ENCODE assay signal across 1 cellular context in the genomic region with DNA sequence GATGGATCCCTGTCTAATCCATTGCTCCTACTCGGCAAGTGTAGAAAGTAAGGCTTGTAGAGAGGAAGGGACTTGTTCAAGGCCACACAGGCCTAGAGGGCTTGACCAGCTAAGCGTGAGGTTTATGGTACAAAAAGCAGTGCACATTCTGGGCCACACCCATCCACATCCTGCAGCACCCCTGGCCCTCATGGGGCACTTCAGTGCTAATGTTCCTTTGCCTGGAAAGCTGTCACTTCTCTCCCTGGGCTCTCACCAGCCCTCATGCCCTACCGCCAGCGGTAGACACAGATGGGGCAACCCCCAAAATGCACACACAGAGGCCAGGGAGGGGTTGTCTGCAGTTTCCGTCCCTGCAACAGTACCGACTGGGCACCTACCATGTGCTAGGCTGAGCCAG.
TF ChIP-seq lines count a peak whose summit lies in the region.

No MANE protein-coding gene starts in this region.

TF ChIP-seq in GM12878, 131 proteins besides CTCF, POLR2A, EP300 and RAD21:
- no peak for TF ChIP-seq MXI1 (IDR thresholded peaks at IDR 0.05; ENCODE audit: low read depth, low read length)
- TF ChIP-seq BACH1 (IDR thresholded peaks at IDR 0.05; ENCODE audit: borderline replicate concordance): peak; percentile 20; the same call in 1 of the 2 replicates
- TF ChIP-seq, protein P1, sequence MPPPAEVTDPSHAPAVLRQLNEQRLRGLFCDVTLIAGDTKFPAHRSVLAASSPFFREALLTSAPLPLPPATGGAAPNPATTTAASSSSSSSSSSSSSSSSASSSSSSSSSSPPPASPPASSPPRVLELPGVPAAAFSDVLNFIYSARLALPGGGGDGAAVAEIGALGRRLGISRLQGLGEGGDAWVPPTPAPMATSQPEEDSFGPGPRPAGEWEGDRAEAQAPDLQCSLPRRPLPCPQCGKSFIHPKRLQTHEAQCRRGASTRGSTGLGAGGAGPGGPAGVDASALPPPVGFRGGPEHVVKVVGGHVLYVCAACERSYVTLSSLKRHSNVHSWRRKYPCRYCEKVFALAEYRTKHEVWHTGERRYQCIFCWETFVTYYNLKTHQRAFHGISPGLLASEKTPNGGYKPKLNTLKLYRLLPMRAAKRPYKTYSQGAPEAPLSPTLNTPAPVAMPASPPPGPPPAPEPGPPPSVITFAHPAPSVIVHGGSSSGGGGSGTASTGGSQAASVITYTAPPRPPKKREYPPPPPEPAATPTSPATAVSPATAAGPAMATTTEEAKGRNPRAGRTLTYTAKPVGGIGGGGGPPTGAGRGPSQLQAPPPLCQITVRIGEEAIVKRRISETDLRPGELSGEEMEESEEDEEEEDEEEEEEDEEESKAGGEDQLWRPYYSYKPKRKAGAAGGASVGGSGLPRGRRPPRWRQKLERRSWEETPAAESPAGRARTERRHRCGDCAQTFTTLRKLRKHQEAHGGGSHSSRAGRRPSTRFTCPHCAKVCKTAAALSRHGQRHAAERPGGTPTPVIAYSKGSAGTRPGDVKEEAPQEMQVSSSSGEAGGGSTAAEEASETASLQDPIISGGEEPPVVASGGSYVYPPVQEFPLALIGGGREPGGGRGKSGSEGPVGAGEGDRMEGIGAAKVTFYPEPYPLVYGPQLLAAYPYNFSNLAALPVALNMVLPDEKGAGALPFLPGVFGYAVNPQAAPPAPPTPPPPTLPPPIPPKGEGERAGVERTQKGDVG (CRISPR knock-in tag; IDR thresholded peaks at IDR 0.05): no peak
- TF ChIP-seq, protein P2, sequence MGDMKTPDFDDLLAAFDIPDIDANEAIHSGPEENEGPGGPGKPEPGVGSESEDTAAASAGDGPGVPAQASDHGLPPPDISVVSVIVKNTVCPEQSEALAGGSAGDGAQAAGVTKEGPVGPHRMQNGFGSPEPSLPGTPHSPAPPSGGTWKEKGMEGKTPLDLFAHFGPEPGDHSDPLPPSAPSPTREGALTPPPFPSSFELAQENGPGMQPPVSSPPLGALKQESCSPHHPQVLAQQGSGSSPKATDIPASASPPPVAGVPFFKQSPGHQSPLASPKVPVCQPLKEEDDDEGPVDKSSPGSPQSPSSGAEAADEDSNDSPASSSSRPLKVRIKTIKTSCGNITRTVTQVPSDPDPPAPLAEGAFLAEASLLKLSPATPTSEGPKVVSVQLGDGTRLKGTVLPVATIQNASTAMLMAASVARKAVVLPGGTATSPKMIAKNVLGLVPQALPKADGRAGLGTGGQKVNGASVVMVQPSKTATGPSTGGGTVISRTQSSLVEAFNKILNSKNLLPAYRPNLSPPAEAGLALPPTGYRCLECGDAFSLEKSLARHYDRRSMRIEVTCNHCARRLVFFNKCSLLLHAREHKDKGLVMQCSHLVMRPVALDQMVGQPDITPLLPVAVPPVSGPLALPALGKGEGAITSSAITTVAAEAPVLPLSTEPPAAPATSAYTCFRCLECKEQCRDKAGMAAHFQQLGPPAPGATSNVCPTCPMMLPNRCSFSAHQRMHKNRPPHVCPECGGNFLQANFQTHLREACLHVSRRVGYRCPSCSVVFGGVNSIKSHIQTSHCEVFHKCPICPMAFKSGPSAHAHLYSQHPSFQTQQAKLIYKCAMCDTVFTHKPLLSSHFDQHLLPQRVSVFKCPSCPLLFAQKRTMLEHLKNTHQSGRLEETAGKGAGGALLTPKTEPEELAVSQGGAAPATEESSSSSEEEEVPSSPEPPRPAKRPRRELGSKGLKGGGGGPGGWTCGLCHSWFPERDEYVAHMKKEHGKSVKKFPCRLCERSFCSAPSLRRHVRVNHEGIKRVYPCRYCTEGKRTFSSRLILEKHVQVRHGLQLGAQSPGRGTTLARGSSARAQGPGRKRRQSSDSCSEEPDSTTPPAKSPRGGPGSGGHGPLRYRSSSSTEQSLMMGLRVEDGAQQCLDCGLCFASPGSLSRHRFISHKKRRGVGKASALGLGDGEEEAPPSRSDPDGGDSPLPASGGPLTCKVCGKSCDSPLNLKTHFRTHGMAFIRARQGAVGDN (IDR thresholded peaks at IDR 0.05): peak; percentile 24; the same call in 1 of the 2 replicates
